ENCODE assay signal across 8 cellular contexts in genomic region chr15:29090617-29091466, GRCh38.
DNase-seq lines count a peak whose midpoint lies in the region; ATAC-seq and TF ChIP-seq lines count a peak whose summit lies in the region.

No MANE protein-coding gene starts in this region.

- no peak overlapping the region for H2AFZ ChIP-seq in neuronal stem cell (ENCODE audit: low read length)

- peak; percentile 83 for TF ChIP-seq CTCF in BE2C (IDR thresholded peaks at IDR 0.05; ENCODE audit: low read depth, low read length)
- TF ChIP-seq CTCF in colonic mucosa (IDR thresholded peaks at IDR 0.05) = peak; percentile 55

- H3K27ac ChIP-seq in colonic mucosa (no peak overlapping the region), neuronal stem cell (replicated peaks; ENCODE audit: low read length) (no peak overlapping the region)

- ATAC-seq in GM18505 (IDR thresholded peaks at IDR 0.05; ENCODE audit: unreplicated experiment) = no peak
- no peak for ATAC-seq in GM21825 (IDR thresholded peaks at IDR 0.05; ENCODE audit: unreplicated experiment)

- H3K27me3 ChIP-seq in BE2C (no peaks in the 10 kb centered on the region), colonic mucosa (no peaks in the 10 kb centered on the region), neuronal stem cell (ENCODE audit: control insufficient read depth in 3 of 3, insufficient read depth in 3 of 3, low read depth in 1 of 3, low read length in 3 of 3) (no peaks in the 10 kb centered on the region)

- H3K79me1 ChIP-seq in neuronal stem cell (ENCODE audit: low read depth, low read length) = no peaks in the 10 kb centered on the region

- no peak overlapping the region for H3K23ac ChIP-seq in neuronal stem cell (ENCODE audit: low read depth, low read length, poor library complexity)

- no peak overlapping the region for H2BK12ac ChIP-seq in neuronal stem cell (ENCODE audit: low read length)

- no peak overlapping the region for H3K4me3 ChIP-seq in BE2C (ENCODE audit: low read depth, low read length)
- H3K4me3 ChIP-seq in colonic mucosa = no peak overlapping the region
- no peak overlapping the region for H3K4me3 ChIP-seq in neuronal stem cell (ENCODE audit: low read length in 2 of 2)

- no peak overlapping the region for H4K91ac ChIP-seq in neuronal stem cell (ENCODE audit: low read depth, low read length, poor library complexity)

- no peak overlapping the region for H2BK5ac ChIP-seq in neuronal stem cell (ENCODE audit: low read length)

- H3K4me2 ChIP-seq in neuronal stem cell (ENCODE audit: insufficient read depth, low read length, poor library complexity, severe bottlenecking) = no peak overlapping the region

- H3K9ac ChIP-seq in colonic mucosa (ENCODE audit: low read depth in 2 of 2, low read length in 2 of 2) (no peak overlapping the region), neuronal stem cell (ENCODE audit: low read depth, low read length, poor library complexity) (no peak overlapping the region)

- no peak overlapping the region for H2BK120ac ChIP-seq in neuronal stem cell (ENCODE audit: low read depth, low read length)

- peak overlapping the region; percentile 49 for H2AK5ac ChIP-seq in neuronal stem cell (ENCODE audit: low read depth, low read length)

- H3K4ac ChIP-seq in neuronal stem cell (ENCODE audit: low read length) = no peak overlapping the region

- peak; percentile 50 for DNase-seq in BE2C
- peak; percentile 15 for DNase-seq in HCEC 1CT
- peak; percentile 22 for DNase-seq in activated CD4-positive, alpha-beta T cell treated with anti-CD3 and anti-CD28 coated beads for 1 hour
- DNase-seq in colonic mucosa = no peak
- no peak for DNase-seq in neuronal stem cell (ENCODE audit: low spot score)
- no peak for DNase-seq in NOMO-1 treated with dmso at 0.1 percent for 144 hours (lab: John Stamatoyannopoulos, UW; ENCODE audit: unreplicated experiment)

- H3K9me3 ChIP-seq in BE2C (no peaks in the 10 kb centered on the region), colonic mucosa (no peaks in the 10 kb centered on the region), neuronal stem cell (replicated peaks in 1 of 2; ENCODE audit: control insufficient read depth in 2 of 2, insufficient read depth in 1 of 2, low read depth in 1 of 2, low read length in 2 of 2) (no peaks in the 10 kb centered on the region)

- WGBS in neuronal stem cell (ENCODE audit: extremely low coverage in 2 of 2, insufficient read length in 2 of 2, insufficient replicate concordance in 1 of 2), 2 donors = no CpG with 5 or more reads among the region's 15 CpGs

- no peaks in the 10 kb centered on the region for H3K4me1 ChIP-seq in BE2C
- no peaks in the 10 kb centered on the region for H3K4me1 ChIP-seq in colonic mucosa
- H3K4me1 ChIP-seq in neuronal stem cell (ENCODE audit: control insufficient read depth in 2 of 2, insufficient read depth in 1 of 2, low read depth in 1 of 2, low read length in 2 of 2) = peaks cover 2% of the 10 kb centered on the region in 2 donors

- no peak overlapping the region for H2BK15ac ChIP-seq in neuronal stem cell (ENCODE audit: low read length)

- no peak overlapping the region for H3K18ac ChIP-seq in neuronal stem cell (ENCODE audit: low read length)

- intact Hi-C loops in colonic mucosa (cut with DNase I) = no loop called here

- no peak for TF ChIP-seq POLR2A in GM18505 (IDR thresholded peaks at IDR 0.05; ENCODE audit: borderline replicate concordance, extremely low read depth, insufficient read depth, insufficient read length)

- no peak overlapping the region for H4K8ac ChIP-seq in neuronal stem cell (ENCODE audit: low read depth, low read length)

- H3K14ac ChIP-seq in neuronal stem cell (ENCODE audit: low read length) = no peak overlapping the region

- H3K36me3 ChIP-seq in BE2C = no peaks in the 10 kb centered on the region
- no peaks in the 10 kb centered on the region for H3K36me3 ChIP-seq in colonic mucosa
- peaks cover 0 to 25% of the 10 kb centered on the region in 2 donors for H3K36me3 ChIP-seq in neuronal stem cell (replicated peaks in 1 of 2; ENCODE audit: control insufficient read depth in 2 of 2, insufficient read depth in 2 of 2, low read length in 2 of 2)

Comparison
In these comparisons a context has a peak if more than half of its experiments do, and no peak if none do; other contexts are left out.
1. DNase-seq: peak in BE2C (single experiment), HCEC 1CT (single experiment) and activated CD4-positive, alpha-beta T cell treated with anti-CD3 and anti-CD28 coated beads for 1 hour (single experiment); none in colonic mucosa (single experiment), neuronal stem cell (single experiment) and NOMO-1 treated with dmso at 0.1 percent for 144 hours (single experiment).